In the genomic region with DNA sequence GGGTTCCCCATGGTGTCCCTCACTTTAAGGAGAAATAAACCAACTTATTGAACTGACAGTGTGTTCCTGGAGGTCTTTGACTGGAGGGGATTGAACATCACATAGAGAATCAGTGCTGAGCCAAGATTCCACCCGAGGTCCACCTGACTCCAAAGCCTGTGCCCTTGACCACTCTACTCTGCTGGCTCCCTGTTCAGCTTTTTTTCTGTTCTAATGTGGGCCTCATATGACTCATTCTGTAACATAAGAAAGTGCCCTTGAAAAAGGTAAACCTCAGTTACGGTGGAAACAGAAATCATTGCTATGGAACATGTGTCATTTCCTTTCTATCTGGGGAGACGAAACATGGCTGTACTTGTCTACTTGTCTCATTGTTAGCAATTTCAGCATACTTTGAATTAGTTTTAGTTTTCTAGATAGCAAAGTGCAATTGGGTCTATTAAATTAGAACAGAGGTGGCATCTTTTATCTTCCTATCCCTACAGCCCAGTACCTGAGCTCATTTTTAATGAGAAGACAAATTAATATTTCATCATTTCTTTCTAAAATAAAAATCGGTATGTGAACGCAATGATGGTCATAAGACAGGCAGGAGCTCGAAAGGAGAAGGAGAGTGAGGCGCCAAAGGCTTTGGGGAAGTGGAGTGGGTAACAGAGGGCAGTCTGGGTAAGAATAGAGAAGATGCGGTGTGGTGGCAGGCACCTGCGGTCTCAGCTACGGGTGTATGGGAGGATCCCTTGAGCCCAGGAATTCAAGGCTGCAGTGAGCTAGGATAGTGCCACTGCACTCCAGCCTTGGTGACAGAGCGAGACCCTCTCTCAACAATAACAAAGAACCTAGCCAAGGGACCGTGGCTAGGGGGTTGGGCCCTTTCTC, we compare ENCODE assay signal across 8 cellular contexts. TPM values are rescaled to one million over a fixed set of nuclear protein-coding genes. Genes with fewer than 3 reads are reported as not detected.
DNase-seq lines count a peak whose midpoint lies in the region; ATAC-seq and TF ChIP-seq lines count a peak whose summit lies in the region.

No MANE protein-coding gene starts in this region.

- H3K4me3 ChIP-seq in NB4 (ENCODE audit: low read depth, low read length): no peak overlapping the region

- H3K36me3 Mint-ChIP-seq in central memory CD8-positive, alpha-beta T cell (ENCODE audit: insufficient read depth): peaks cover 4% of the 10 kb centered on the region
- no peaks in the 10 kb centered on the region for H3K36me3 Mint-ChIP-seq in progenitor cell of endocrine pancreas (ENCODE audit: insufficient read depth)

- TF ChIP-seq CTCF in NB4 (IDR thresholded peaks at IDR 0.05; ENCODE audit: low read depth, low read length) (no peak), progenitor cell of endocrine pancreas (IDR thresholded peaks at IDR 0.05; ENCODE audit: unreplicated experiment) (no peak)

- no peak overlapping the region for H3K27ac Mint-ChIP-seq in central memory CD8-positive, alpha-beta T cell (ENCODE audit: low read depth)
- H3K27ac Mint-ChIP-seq in progenitor cell of endocrine pancreas: peak overlapping the region; percentile 93

- no peak for TF ChIP-seq POLR2A in NB4 (IDR thresholded peaks at IDR 0.05; ENCODE audit: extremely low read depth, insufficient read length)

- peak overlapping the region; percentile 85 for H3K4me3 Mint-ChIP-seq in central memory CD8-positive, alpha-beta T cell
- peak overlapping the region; percentile 89 for H3K4me3 Mint-ChIP-seq in progenitor cell of endocrine pancreas (ENCODE audit: low read depth)

- no peaks in the 10 kb centered on the region for H3K9me3 Mint-ChIP-seq in central memory CD8-positive, alpha-beta T cell
- no peaks in the 10 kb centered on the region for H3K9me3 Mint-ChIP-seq in progenitor cell of endocrine pancreas (ENCODE audit: low read depth)

- H3K27me3 Mint-ChIP-seq in central memory CD8-positive, alpha-beta T cell: peaks cover 71% of the 10 kb centered on the region
- H3K27me3 Mint-ChIP-seq in progenitor cell of endocrine pancreas: peaks cover 32% of the 10 kb centered on the region

- H3K4me1 Mint-ChIP-seq in central memory CD8-positive, alpha-beta T cell: peaks cover 14% of the 10 kb centered on the region
- peaks cover 21% of the 10 kb centered on the region for H3K4me1 Mint-ChIP-seq in progenitor cell of endocrine pancreas (ENCODE audit: low read depth)

- DNase-seq in SIG-M5 treated with dmso at 0.1 percent for 504 hours (lab: John Stamatoyannopoulos, UW; ENCODE audit: unreplicated experiment): peak; percentile 82
- DNase-seq in SIG-M5 (lab: John Stamatoyannopoulos, UW): no peak
- peak; percentile 75 for DNase-seq in NB4 (ENCODE audit: low read depth)
- no peak for DNase-seq in central memory CD8-positive, alpha-beta T cell (ENCODE audit: low spot score in 2 of 2)
- no peak for DNase-seq in progenitor cell of endocrine pancreas (ENCODE audit: low spot score, unreplicated experiment)
- DNase-seq in foreskin melanocyte: no peak
- DNase-seq in NCI-H187 treated with DMSO at 0.1 percent for 48 hours (lab: John Stamatoyannopoulos, UW): no peak

- ATAC-seq in HG02571 (IDR thresholded peaks at IDR 0.05; ENCODE audit: unreplicated experiment): peak; percentile 60
- ATAC-seq in central memory CD8-positive, alpha-beta T cell (replicated peaks; ENCODE audit: extremely low read depth, poor library complexity, severe bottlenecking): no peak

RNA-seq across cellular contexts. Expression of a gene that starts 1.5 kb away (rescaled TPM):
- total RNA-seq in progenitor cell of endocrine pancreas: 22.3 and 25.0 TPM in 2 replicates

Comparison
In these comparisons a context has a peak if more than half of its experiments do, and no peak if none do; other contexts are left out.
1. DNase-seq: peak in SIG-M5 treated with dmso at 0.1 percent for 504 hours (single experiment) and NB4 (single experiment); none in SIG-M5 (single experiment), central memory CD8-positive, alpha-beta T cell (0 of 2), progenitor cell of endocrine pancreas (single experiment), foreskin melanocyte (single experiment) and NCI-H187 treated with DMSO at 0.1 percent for 48 hours (single experiment).